Comparison of ENCODE assay signal across 1 cellular context in the genomic region with DNA sequence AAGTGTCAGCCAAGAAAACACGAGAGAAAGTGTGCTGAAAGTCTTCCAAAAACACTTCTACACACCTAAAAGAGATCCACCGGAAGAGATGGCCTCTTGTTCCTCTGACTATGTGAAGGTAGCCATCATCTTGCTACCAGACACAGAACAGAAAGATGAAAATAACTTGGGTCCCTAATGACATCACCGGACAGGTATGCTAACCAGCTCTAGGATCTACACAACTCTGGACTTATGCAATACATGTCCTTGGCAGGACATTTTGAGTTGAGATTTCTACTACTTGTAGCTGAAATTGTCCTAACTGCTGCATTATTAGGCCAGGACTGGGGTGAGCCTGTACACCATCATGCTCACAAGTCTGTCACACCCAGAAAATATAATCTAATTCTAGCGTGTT.
TF ChIP-seq lines count a peak whose summit lies in the region.

No MANE protein-coding gene starts in this region.

TF ChIP-seq in HepG2, 621 proteins besides CTCF, POLR2A, EP300 and RAD21 (continued from another document and continues in another):
- TF ChIP-seq ZNF264 (CRISPR knock-in tag; IDR thresholded peaks at IDR 0.05) (no peak), HNRNPLL (IDR thresholded peaks at IDR 0.05; ENCODE audit: low read depth, low read length, poor library complexity, severe bottlenecking) (no peak), BORCS8-MEF2B (CRISPR knock-in tag; IDR thresholded peaks at IDR 0.05) (no peak), CREB1 (IDR thresholded peaks at IDR 0.05) (0 out of 2 replicates have a peak, but pooled peaks have one; percentile 21), CREB1 (CRISPR knock-in tag; IDR thresholded peaks at IDR 0.05) (no peak; the same call in 1 of the 2 replicates), ZNF577 (CRISPR knock-in tag; IDR thresholded peaks at IDR 0.05; ENCODE audit: borderline replicate concordance, low read depth) (no peak), ZBED4 (CRISPR knock-in tag; IDR thresholded peaks at IDR 0.05; ENCODE audit: borderline replicate concordance) (no peak), MXD1 (CRISPR knock-in tag; IDR thresholded peaks at IDR 0.05) (no peak), TEAD3 (CRISPR knock-in tag; optimal IDR thresholded peaks at IDR 0.05; ENCODE audit: borderline replicate concordance) (peak; percentile 93), ATF3 (CRISPR knock-in tag; IDR thresholded peaks at IDR 0.05) (peak; percentile 90), NFAT5 (CRISPR knock-in tag; IDR thresholded peaks at IDR 0.05) (no peak), ATF7 (IDR thresholded peaks at IDR 0.05) (peak; percentile 61), ATF7 (CRISPR knock-in tag; IDR thresholded peaks at IDR 0.05) (peak; percentile 50; the same call in 1 of the 2 replicates), ZBTB2 (CRISPR knock-in tag; IDR thresholded peaks at IDR 0.05; ENCODE audit: low read depth) (no peak), ZNF142 (CRISPR knock-in tag; IDR thresholded peaks at IDR 0.05) (no peak), ZNF281 (CRISPR knock-in tag; IDR thresholded peaks at IDR 0.05; ENCODE audit: borderline replicate concordance) (no peak), ZNF644 (CRISPR knock-in tag; IDR thresholded peaks at IDR 0.05; ENCODE audit: low read depth) (peak; percentile 68; the same call in 1 of the 2 replicates), SPEN (CRISPR knock-in tag; IDR thresholded peaks at IDR 0.05; ENCODE audit: low read depth) (no peak), ZNF563 (CRISPR knock-in tag; IDR thresholded peaks at IDR 0.05) (no peak)
- TF ChIP-seq, protein P1, sequence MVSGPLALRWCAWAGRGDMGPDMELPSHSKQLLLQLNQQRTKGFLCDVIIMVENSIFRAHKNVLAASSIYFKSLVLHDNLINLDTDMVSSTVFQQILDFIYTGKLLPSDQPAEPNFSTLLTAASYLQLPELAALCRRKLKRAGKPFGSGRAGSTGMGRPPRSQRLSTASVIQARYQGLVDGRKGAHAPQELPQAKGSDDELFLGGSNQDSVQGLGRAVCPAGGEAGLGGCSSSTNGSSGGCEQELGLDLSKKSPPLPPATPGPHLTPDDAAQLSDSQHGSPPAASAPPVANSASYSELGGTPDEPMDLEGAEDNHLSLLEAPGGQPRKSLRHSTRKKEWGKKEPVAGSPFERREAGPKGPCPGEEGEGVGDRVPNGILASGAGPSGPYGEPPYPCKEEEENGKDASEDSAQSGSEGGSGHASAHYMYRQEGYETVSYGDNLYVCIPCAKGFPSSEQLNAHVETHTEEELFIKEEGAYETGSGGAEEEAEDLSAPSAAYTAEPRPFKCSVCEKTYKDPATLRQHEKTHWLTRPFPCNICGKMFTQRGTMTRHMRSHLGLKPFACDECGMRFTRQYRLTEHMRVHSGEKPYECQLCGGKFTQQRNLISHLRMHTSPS (CRISPR knock-in tag; IDR thresholded peaks at IDR 0.05; ENCODE audit: low read depth) = no peak
- TF ChIP-seq, protein P2, sequence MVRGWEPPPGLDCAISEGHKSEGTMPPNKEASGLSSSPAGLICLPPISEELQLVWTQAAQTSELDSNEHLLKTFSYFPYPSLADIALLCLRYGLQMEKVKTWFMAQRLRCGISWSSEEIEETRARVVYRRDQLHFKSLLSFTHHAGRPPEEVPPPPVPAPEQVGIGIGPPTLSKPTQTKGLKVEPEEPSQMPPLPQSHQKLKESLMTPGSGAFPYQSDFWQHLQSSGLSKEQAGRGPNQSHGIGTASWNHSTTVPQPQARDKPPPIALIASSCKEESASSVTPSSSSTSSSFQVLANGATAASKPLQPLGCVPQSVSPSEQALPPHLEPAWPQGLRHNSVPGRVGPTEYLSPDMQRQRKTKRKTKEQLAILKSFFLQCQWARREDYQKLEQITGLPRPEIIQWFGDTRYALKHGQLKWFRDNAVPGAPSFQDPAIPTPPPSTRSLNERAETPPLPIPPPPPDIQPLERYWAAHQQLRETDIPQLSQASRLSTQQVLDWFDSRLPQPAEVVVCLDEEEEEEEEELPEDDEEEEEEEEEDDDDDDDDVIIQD (CRISPR knock-in tag; IDR thresholded peaks at IDR 0.05; ENCODE audit: low read depth) = peak; percentile 36; the same call in 1 of the 2 replicates
